ENCODE assay signal across 31 cellular contexts in the genomic region with DNA sequence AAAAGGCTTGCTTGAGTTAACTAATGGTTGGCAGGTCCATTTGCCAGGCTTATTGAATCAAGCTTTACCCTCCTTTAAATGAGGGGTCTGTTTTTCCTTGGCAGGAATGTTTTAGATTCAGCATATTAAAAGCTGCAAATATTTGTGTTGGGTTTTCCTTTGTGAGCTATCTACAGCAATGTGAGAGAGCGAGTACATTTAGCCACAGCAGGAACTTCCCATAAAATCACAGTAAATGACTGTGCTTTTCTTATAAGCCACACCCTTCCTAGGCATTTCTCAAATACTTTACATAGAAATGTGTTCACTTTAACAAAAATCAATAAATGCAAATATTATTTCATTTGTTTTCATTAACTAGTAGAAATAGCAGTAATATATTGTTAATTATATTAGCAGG. TPM values are rescaled to one million over a fixed set of nuclear protein-coding genes. Genes with fewer than 3 reads are reported as not detected.
DNase-seq lines count a peak whose midpoint lies in the region; ATAC-seq and TF ChIP-seq lines count a peak whose summit lies in the region.
"Had no signal": no experiment of that assay in that cellular context is flagged by ENCODE, and none has a peak within 500 bp of the region (broad histone marks: within the 10 kb centered on the region; RNA-seq: fewer than 3 reads in every experiment).

No MANE protein-coding gene starts in this region.

- no peak overlapping the region for H3K4me3 ChIP-seq in breast epithelium
- H3K4me3 ChIP-seq in mammary epithelial cell (replicated peaks in 1 of 3; ENCODE audit: insufficient read depth in 1 of 3, low read depth in 2 of 3, low read length in 3 of 3), result no peak overlapping the region
- H3K4me3 ChIP-seq in fibroblast of the aortic adventitia (ENCODE audit: low read depth, low read length), result no peak overlapping the region
- H3K4me3 ChIP-seq in uterus, result no peak overlapping the region
- H3K4me3 ChIP-seq in effector memory CD4-positive, alpha-beta T cell (ENCODE audit: insufficient read depth, low read depth, low read length, poor library complexity, severe bottlenecking), result no peak overlapping the region
- H3K4me3 ChIP-seq: adrenal gland, cardiac muscle cell, dorsolateral prefrontal cortex, esophagus muscularis mucosa, MG63, ovary, tibial nerve had no signal

- H2AFZ ChIP-seq in mammary epithelial cell (ENCODE audit: low read depth, low read length), result peak overlapping the region; percentile 61

- no peaks in the 10 kb centered on the region for H3K9me3 ChIP-seq in breast epithelium
- no peaks in the 10 kb centered on the region for H3K9me3 ChIP-seq in mammary epithelial cell (replicated peaks; ENCODE audit: insufficient read depth, low read length)
- no peaks in the 10 kb centered on the region for H3K9me3 ChIP-seq in uterus
- no peaks in the 10 kb centered on the region for H3K9me3 ChIP-seq in effector memory CD4-positive, alpha-beta T cell (ENCODE audit: control insufficient read depth, low read length)
- H3K9me3 ChIP-seq: esophagus muscularis mucosa, MG63, ovary, tibial nerve had no signal

- H3K36me3 ChIP-seq in breast epithelium (no peaks in the 10 kb centered on the region), mammary epithelial cell (ENCODE audit: insufficient read depth, low read length) (no peaks in the 10 kb centered on the region), uterus (no peaks in the 10 kb centered on the region)
- H3K36me3 ChIP-seq in effector memory CD4-positive, alpha-beta T cell (ENCODE audit: control insufficient read depth, insufficient read depth, low read length), result no peaks in the 10 kb centered on the region
- H3K36me3 ChIP-seq: adrenal gland, cardiac muscle cell, MG63, ovary, tibial nerve, WERI-Rb-1 had no signal

- TF ChIP-seq CTCF in MCF 10A (IDR thresholded peaks at IDR 0.05; ENCODE audit: unreplicated experiment) (no peak), breast epithelium (IDR thresholded peaks at IDR 0.05) (no peak), mammary epithelial cell (conservative IDR thresholded peaks at IDR 0.05 in 1 of 2, IDR thresholded peaks at IDR 0.05 in 1 of 2; ENCODE audit: extremely low read depth in 1 of 2, insufficient read depth in 1 of 2, low read depth in 1 of 2, low read length in 2 of 2) (no peak), fibroblast of the aortic adventitia (IDR thresholded peaks at IDR 0.05; ENCODE audit: insufficient read depth, low read length) (no peak), uterus (IDR thresholded peaks at IDR 0.05) (no peak)

- H3K27ac Mint-ChIP-seq in MCF 10A (ENCODE audit: low read depth, unreplicated experiment), result peak overlapping the region; percentile 53
- no peak overlapping the region for H3K27ac Mint-ChIP-seq in T-cell
- H3K27ac Mint-ChIP-seq: naive thymus-derived CD8-positive, alpha-beta T cell; stimulated activated naive CD8-positive, alpha-beta T cell treated with anti-CD3 and anti-CD28 coated beads, Interleukin-15, amount 100 ng/mL, for 72 hours; T-helper 2 cell treated with Interferon-gamma antibody and Interleukin-4, amounts not matched to agents 5 μg/mL and 100 μg/mL, for 36 hours had no signal

- dilution Hi-C loops in mammary epithelial cell (cut with HindIII; ENCODE audit: low sequenced_read_pairs), result no loop called here

- no peak overlapping the region for H3K27ac ChIP-seq in breast epithelium
- H3K27ac ChIP-seq in mammary epithelial cell (ENCODE audit: insufficient read depth, low read depth, low read length), result no peak overlapping the region
- H3K27ac ChIP-seq in uterus, result peak overlapping the region; percentile 30 to 53
- no peak overlapping the region for H3K27ac ChIP-seq in effector memory CD4-positive, alpha-beta T cell (ENCODE audit: insufficient read depth, low read length, poor library complexity, severe bottlenecking)
- H3K27ac ChIP-seq: 22Rv1, adrenal gland, cardiac muscle cell, dorsolateral prefrontal cortex, esophagus muscularis mucosa, ovary, tibial nerve, WERI-Rb-1 had no signal

- H3K4me1 Mint-ChIP-seq in MCF 10A (ENCODE audit: insufficient read depth, unreplicated experiment) (peaks cover 13% of the 10 kb centered on the region), T-cell (no peaks in the 10 kb centered on the region)
- H3K4me1 Mint-ChIP-seq: naive thymus-derived CD8-positive, alpha-beta T cell; stimulated activated naive CD8-positive, alpha-beta T cell treated with anti-CD3 and anti-CD28 coated beads, Interleukin-15, amount 100 ng/mL, for 72 hours had no signal

- no peaks in the 10 kb centered on the region for H3K27me3 ChIP-seq in breast epithelium
- H3K27me3 ChIP-seq in mammary epithelial cell (ENCODE audit: insufficient read depth, low read length), result no peaks in the 10 kb centered on the region
- no peaks in the 10 kb centered on the region for H3K27me3 ChIP-seq in uterus
- no peaks in the 10 kb centered on the region for H3K27me3 ChIP-seq in effector memory CD4-positive, alpha-beta T cell (replicated peaks; ENCODE audit: control insufficient read depth, insufficient read depth, low read length, poor library complexity, severe bottlenecking)
- H3K27me3 ChIP-seq: adrenal gland, cardiac muscle cell, dorsolateral prefrontal cortex, esophagus muscularis mucosa, MG63, ovary, tibial nerve had no signal

- in situ Hi-C loops in mammary epithelial cell (cut with MboI; ENCODE audit: low sequenced_read_pairs in 2 of 2), result no loop called here

- H3K4me1 ChIP-seq in breast epithelium, result no peaks in the 10 kb centered on the region
- H3K4me1 ChIP-seq in mammary epithelial cell (ENCODE audit: insufficient read depth, low read length), result peaks cover 8% of the 10 kb centered on the region
- H3K4me1 ChIP-seq in uterus, result no peaks in the 10 kb centered on the region
- H3K4me1 ChIP-seq in effector memory CD4-positive, alpha-beta T cell (ENCODE audit: control insufficient read depth, insufficient read depth, low read length, poor library complexity, severe bottlenecking), result no peaks in the 10 kb centered on the region
- H3K4me1 ChIP-seq: adrenal gland, esophagus muscularis mucosa had no signal

- H3K9me3 Mint-ChIP-seq in MCF 10A (ENCODE audit: unreplicated experiment), result no peaks in the 10 kb centered on the region
- H3K9me3 Mint-ChIP-seq in T-cell, result no peaks in the 10 kb centered on the region
- H3K9me3 Mint-ChIP-seq: naive thymus-derived CD8-positive, alpha-beta T cell; stimulated activated naive CD8-positive, alpha-beta T cell treated with anti-CD3 and anti-CD28 coated beads, Interleukin-15, amount 100 ng/mL, for 72 hours; T-helper 2 cell treated with Interferon-gamma antibody and Interleukin-4, amounts not matched to agents 5 μg/mL and 100 μg/mL, for 36 hours had no signal

- H3K36me3 Mint-ChIP-seq in MCF 10A (ENCODE audit: insufficient read depth, unreplicated experiment) (no peaks in the 10 kb centered on the region), T-cell (no peaks in the 10 kb centered on the region)
- H3K36me3 Mint-ChIP-seq: naive thymus-derived CD8-positive, alpha-beta T cell had no signal

- BruUV-seq in MCF 10A (replicated peaks; lab: Mats Ljungman, UMichigan) (no TSS peak), mammary epithelial cell (replicated peaks; lab: Mats Ljungman, UMichigan) (no TSS peak)

- WGBS in mammary epithelial cell (ENCODE audit: low coverage, missing lambda C conversion rate), result 81% methylated on average over 1 of the region's 1 CpG

- CTCF ChIA-PET in MCF 10A (lab: Yijun Ruan, JAX), result interaction anchor here (0.6 kb wide), 1 partner anchor 18 kb away, joined by 4 read pairs; no protein-coding TSS in a partner anchor
- CTCF ChIA-PET in mammary epithelial cell (lab: Charles Lee; ENCODE audit: low non-redundant PET), result interaction anchor here (0.6 kb wide), 1 partner anchor 564 kb away, joined by 3 read pairs; no protein-coding TSS in a partner anchor
- CTCF ChIA-PET in T-cell (lab: Charles Lee), result no interaction called here

- no peaks in the 10 kb centered on the region for H4K20me1 ChIP-seq in mammary epithelial cell (ENCODE audit: insufficient read depth, low read length)

- TF ChIP-seq POLR2A in breast epithelium (IDR thresholded peaks at IDR 0.05) (no peak), uterus (IDR thresholded peaks at IDR 0.05) (no peak)

- DNase-seq in MCF 10A (ENCODE audit: unreplicated experiment), result no peak
- DNase-seq in breast epithelium (ENCODE audit: low spot score in 2 of 2), result no peak
- peak; percentile 9 for DNase-seq in mammary epithelial cell
- DNase-seq in fibroblast of the aortic adventitia (ENCODE audit: low read depth), result peak; percentile 33
- no peak for DNase-seq in uterus
- no peak for DNase-seq in effector memory CD4-positive, alpha-beta T cell
- no peak for DNase-seq in activated CD4-positive, alpha-beta T cell treated with anti-CD3 and anti-CD28 coated beads, Interleukin-2, amount 50 U/mL, for 48 hours
- DNase-seq in T-cell, result no peak
- DNase-seq: activated CD4-positive, alpha-beta T cell treated with anti-CD3 and anti-CD28 coated beads, Interleukin-2, amount 50 U/mL, for 4 hours; activated T-cell treated with anti-CD3 and anti-CD28 coated beads for 4 hours; adrenal gland; COR-L47; DND-41; dorsolateral prefrontal cortex; left cardiac atrium; MG63; naive thymus-derived CD8-positive, alpha-beta T cell; NCI-H1417; NCI-H2107; NCI-H524; ovary; right cardiac atrium; RPMI8226; stimulated activated naive CD8-positive, alpha-beta T cell treated with anti-CD3 and anti-CD28 coated beads, Interleukin-15, amount 100 ng/mL, for 72 hours; WERI-Rb-1 had no signal

- H3K79me2 ChIP-seq in mammary epithelial cell (ENCODE audit: insufficient read depth, low read length), result no peaks in the 10 kb centered on the region

- no peak overlapping the region for H3K9ac ChIP-seq in mammary epithelial cell (ENCODE audit: insufficient read depth, low read length)

- H3K4me2 ChIP-seq in mammary epithelial cell (ENCODE audit: insufficient read depth, low read depth, low read length), result peak overlapping the region; percentile 30

- ATAC-seq in T-cell (replicated peaks in 1 of 4), result no peak
- ATAC-seq: left cardiac atrium; naive thymus-derived CD8-positive, alpha-beta T cell; right cardiac atrium; SK-N-SH treated with all-trans-retinoic acid at 6 μM for 48 hours; stimulated activated naive CD8-positive, alpha-beta T cell treated with anti-CD3 and anti-CD28 coated beads, Interleukin-15, amount 100 ng/mL, for 72 hours had no signal

- H3K4me3 Mint-ChIP-seq in MCF 10A (ENCODE audit: unreplicated experiment), result no peak overlapping the region
- H3K4me3 Mint-ChIP-seq in T-cell, result no peak overlapping the region
- H3K4me3 Mint-ChIP-seq: naive thymus-derived CD8-positive, alpha-beta T cell; stimulated activated naive CD8-positive, alpha-beta T cell treated with anti-CD3 and anti-CD28 coated beads, Interleukin-15, amount 100 ng/mL, for 72 hours; T-helper 2 cell treated with Interferon-gamma antibody and Interleukin-4, amounts not matched to agents 5 μg/mL and 100 μg/mL, for 36 hours had no signal

- intact Hi-C loops in MCF 10A (cut with micrococcal nuclease), result no loop called here
- intact Hi-C loops in breast epithelium (cut with DNase I; ENCODE audit: low total_unique reads), result no loop called here
- intact Hi-C loops in mammary epithelial cell (cut with micrococcal nuclease), result no loop called here
- intact Hi-C loops in uterus (cut with DNase I; ENCODE audit: low total_unique reads), result no loop called here

- H3K27me3 Mint-ChIP-seq in MCF 10A (ENCODE audit: insufficient read depth, unreplicated experiment), result no peaks in the 10 kb centered on the region
- H3K27me3 Mint-ChIP-seq in T-cell, result no peaks in the 10 kb centered on the region
- H3K27me3 Mint-ChIP-seq: stimulated activated naive CD8-positive, alpha-beta T cell treated with anti-CD3 and anti-CD28 coated beads, Interleukin-15, amount 100 ng/mL, for 72 hours had no signal

- POLR2A ChIA-PET in MCF 10A (lab: Yijun Ruan, JAX) (no interaction called here), T-cell (lab: Charles Lee) (no interaction called here)

RNA-seq across cellular contexts. Expression of gene CALCRL, which starts 23.9 kb away (rescaled TPM):
- 0.16 and 0.32 TPM in 2 replicates for total RNA-seq in MCF 10A (2022)
- total RNA-seq in breast epithelium, result 100 to 1,000 TPM in 1 of 3 donors, 10 to 100 TPM in 2; 40.4 to 164 (median 57.4) TPM
- 1 to 10 TPM in 1 of 2 donors, under 1 TPM in 1; 0.54 to 3.0 TPM for total RNA-seq in mammary epithelial cell
- polyA plus RNA-seq in mammary epithelial cell, result 0.67 TPM
- polyA minus RNA-seq in mammary epithelial cell, result not detected
- total RNA-seq in fibroblast of the aortic adventitia (ENCODE audit: low replicate concordance), result 10.6 and 18.3 TPM in 2 replicates
- total RNA-seq in uterus, result 100 to 1,000 TPM in 2 of 4 donors, 10 to 100 TPM in 2; 50.0 to 182 (median 104) TPM
- 1 to 10 TPM in 2 of 5 donors, under 1 TPM in 3; 0.03 to 2.4 (median 0.82) TPM for total RNA-seq in T-cell

Comparison
In these comparisons a context has a peak if more than half of its experiments do, and no peak if none do; other contexts are left out.
1. DNase-seq: peak in mammary epithelial cell (single experiment) and fibroblast of the aortic adventitia (single experiment); none in MCF 10A (single experiment), breast epithelium (0 of 2), uterus (0 of 2), effector memory CD4-positive, alpha-beta T cell (0 of 3), activated CD4-positive, alpha-beta T cell treated with anti-CD3 and anti-CD28 coated beads, Interleukin-2, amount 50 U/mL, for 48 hours (0 of 2) and T-cell (0 of 34).
2. H3K27ac ChIP-seq: peak in uterus (2 of 2); none in breast epithelium (0 of 2), mammary epithelial cell (single experiment) and effector memory CD4-positive, alpha-beta T cell (single experiment).
3. CTCF ChIA-PET loops: an anchor here in MCF 10A (0.6 kb wide) and mammary epithelial cell (0.6 kb wide); none called in T-cell.